8 cellular contexts compared by ENCODE assay signal in genomic region chr1:228058981-228059535, GRCh38. TPM values are rescaled to one million over a fixed set of nuclear protein-coding genes. Genes with fewer than 3 reads are reported as not detected.
A peak's percentile ranks its signal among the peaks of the same experiment; 100 is the strongest.
DNase-seq lines count a peak whose midpoint lies in the region; ATAC-seq lines count a peak whose summit lies in the region.
"Had no signal": no experiment of that assay in that cellular context is flagged by ENCODE, and none has a peak within 500 bp of the region (broad histone marks: within the 10 kb centered on the region; RNA-seq: fewer than 3 reads in every experiment).

No MANE protein-coding gene starts in this region.

- POLR2A ChIA-PET in activated CD4-positive, alpha-beta memory T cell treated with anti-CD3 and anti-CD28 coated beads, Interleukin-2, amount 10 ng/mL, durations not matched to agents 7 days and 5 days (lab: Charles Lee), result no interaction called here

- peaks cover 49% of the 10 kb centered on the region for H3K27me3 Mint-ChIP-seq in activated CD4-positive, alpha-beta memory T cell treated with anti-CD3 and anti-CD28 coated beads, Interleukin-2, amount 10 ng/mL, durations not matched to agents 7 days and 5 days
- peaks cover 69% of the 10 kb centered on the region for H3K27me3 Mint-ChIP-seq in stimulated activated memory B cell treated with anti-CD40 and anti-IgM and Interleukin-4, amounts not matched to agents 10 μg/mL and 1 μg/mL and 100 μg/mL, for 72 hours

- intact Hi-C loops in left ventricle myocardium superior (cut with micrococcal nuclease), result no loop called here

- ATAC-seq in HG02885 (IDR thresholded peaks at IDR 0.05; ENCODE audit: poor library complexity, unreplicated experiment) (peak; percentile 33), left ventricle myocardium superior (no peak), HG02798 (IDR thresholded peaks at IDR 0.05; ENCODE audit: poor library complexity, unreplicated experiment) (no peak)
- ATAC-seq in stimulated activated memory B cell treated with anti-CD40 and anti-IgM and Interleukin-4, amounts not matched to agents 10 μg/mL and 1 μg/mL and 100 μg/mL, for 72 hours, result peak; percentile 37

- DNase-seq in activated CD4-positive, alpha-beta memory T cell treated with anti-CD3 and anti-CD28 coated beads, Interleukin-2, amount 10 ng/mL, durations not matched to agents 7 days and 5 days, result peak; percentile 50
- peak; percentile 32 for DNase-seq in left ventricle myocardium superior
- DNase-seq in NCI-H2196 treated with DMSO at 0.1 percent for 48 hours (lab: John Stamatoyannopoulos, UW; ENCODE audit: unreplicated experiment), result no peak
- DNase-seq in COLO829 (ENCODE audit: low spot score), result no peak
- DNase-seq: NCI-H1417 treated with DMSO at 0.1 percent for 48 hours had no signal

- H3K4me3 Mint-ChIP-seq in activated CD4-positive, alpha-beta memory T cell treated with anti-CD3 and anti-CD28 coated beads, Interleukin-2, amount 10 ng/mL, durations not matched to agents 7 days and 5 days, result no peak overlapping the region
- no peak overlapping the region for H3K4me3 Mint-ChIP-seq in stimulated activated memory B cell treated with anti-CD40 and anti-IgM and Interleukin-4, amounts not matched to agents 10 μg/mL and 1 μg/mL and 100 μg/mL, for 72 hours

- peaks cover 9% of the 10 kb centered on the region for H3K4me1 Mint-ChIP-seq in activated CD4-positive, alpha-beta memory T cell treated with anti-CD3 and anti-CD28 coated beads, Interleukin-2, amount 10 ng/mL, durations not matched to agents 7 days and 5 days
- peaks cover 11% of the 10 kb centered on the region for H3K4me1 Mint-ChIP-seq in stimulated activated memory B cell treated with anti-CD40 and anti-IgM and Interleukin-4, amounts not matched to agents 10 μg/mL and 1 μg/mL and 100 μg/mL, for 72 hours

- H3K36me3 Mint-ChIP-seq in activated CD4-positive, alpha-beta memory T cell treated with anti-CD3 and anti-CD28 coated beads, Interleukin-2, amount 10 ng/mL, durations not matched to agents 7 days and 5 days (ENCODE audit: low read depth), result no peaks in the 10 kb centered on the region
- H3K36me3 Mint-ChIP-seq in stimulated activated memory B cell treated with anti-CD40 and anti-IgM and Interleukin-4, amounts not matched to agents 10 μg/mL and 1 μg/mL and 100 μg/mL, for 72 hours, result no peaks in the 10 kb centered on the region

- no peak overlapping the region for H3K27ac Mint-ChIP-seq in activated CD4-positive, alpha-beta memory T cell treated with anti-CD3 and anti-CD28 coated beads, Interleukin-2, amount 10 ng/mL, durations not matched to agents 7 days and 5 days
- no peak overlapping the region for H3K27ac Mint-ChIP-seq in stimulated activated memory B cell treated with anti-CD40 and anti-IgM and Interleukin-4, amounts not matched to agents 10 μg/mL and 1 μg/mL and 100 μg/mL, for 72 hours

- H3K9me3 Mint-ChIP-seq in activated CD4-positive, alpha-beta memory T cell treated with anti-CD3 and anti-CD28 coated beads, Interleukin-2, amount 10 ng/mL, durations not matched to agents 7 days and 5 days, result no peaks in the 10 kb centered on the region
- H3K9me3 Mint-ChIP-seq in stimulated activated memory B cell treated with anti-CD40 and anti-IgM and Interleukin-4, amounts not matched to agents 10 μg/mL and 1 μg/mL and 100 μg/mL, for 72 hours, result peaks cover 3% of the 10 kb centered on the region

- CTCF ChIA-PET in activated CD4-positive, alpha-beta memory T cell treated with anti-CD3 and anti-CD28 coated beads, Interleukin-2, amount 10 ng/mL, durations not matched to agents 7 days and 5 days (lab: Charles Lee), result no interaction called here

RNA-seq across cellular contexts. Expression of gene ARF1, which starts 23.4 kb away (rescaled TPM):
- 100 to 1,000 TPM; 368 to 376 TPM for total RNA-seq in activated CD4-positive, alpha-beta memory T cell treated with anti-CD3 and anti-CD28 coated beads, Interleukin-2, amount 10 ng/mL, durations not matched to agents 7 days and 5 days
- 285 TPM for total RNA-seq in left ventricle myocardium superior

RNA-seq across cellular contexts. Expression of gene C1orf35, which starts 44.1 kb away (rescaled TPM):
- total RNA-seq in activated CD4-positive, alpha-beta memory T cell treated with anti-CD3 and anti-CD28 coated beads, Interleukin-2, amount 10 ng/mL, durations not matched to agents 7 days and 5 days, result 10 to 100 TPM; 17.8 to 18.9 TPM
- 10.5 TPM for total RNA-seq in left ventricle myocardium superior

RNA-seq across cellular contexts. Expression of gene MRPL55, which starts 50.0 kb away (rescaled TPM):
- total RNA-seq in activated CD4-positive, alpha-beta memory T cell treated with anti-CD3 and anti-CD28 coated beads, Interleukin-2, amount 10 ng/mL, durations not matched to agents 7 days and 5 days, result 10 to 100 TPM; 43.1 to 43.9 TPM
- 58.6 TPM for total RNA-seq in left ventricle myocardium superior

RNA-seq across cellular contexts. Expression of gene WNT3A, which starts 52.3 kb away (rescaled TPM):
- total RNA-seq in activated CD4-positive, alpha-beta memory T cell treated with anti-CD3 and anti-CD28 coated beads, Interleukin-2, amount 10 ng/mL, durations not matched to agents 7 days and 5 days, result not detected
- not detected for total RNA-seq in left ventricle myocardium superior

Comparison
In these comparisons a context has a peak if more than half of its experiments do, and no peak if none do; other contexts are left out.
1. ATAC-seq: peak in HG02885 (single experiment) and stimulated activated memory B cell treated with anti-CD40 and anti-IgM and Interleukin-4, amounts not matched to agents 10 μg/mL and 1 μg/mL and 100 μg/mL, for 72 hours (single experiment); none in left ventricle myocardium superior (single experiment) and HG02798 (single experiment).
2. DNase-seq: peak in activated CD4-positive, alpha-beta memory T cell treated with anti-CD3 and anti-CD28 coated beads, Interleukin-2, amount 10 ng/mL, durations not matched to agents 7 days and 5 days (single experiment) and left ventricle myocardium superior (single experiment); none in NCI-H2196 treated with DMSO at 0.1 percent for 48 hours (single experiment) and COLO829 (single experiment).